9 cellular contexts compared by ENCODE assay signal in genomic region chr17:41061969-41062368, GRCh38. TPM values are rescaled to one million over a fixed set of nuclear protein-coding genes. Genes with fewer than 3 reads are reported as not detected.
DNase-seq lines count a peak whose midpoint lies in the region; FAIRE-seq and TF ChIP-seq lines count a peak whose summit lies in the region.
"Had no signal": no experiment of that assay in that cellular context is flagged by ENCODE, and none has a peak within 500 bp of the region (broad histone marks: within the 10 kb centered on the region; RNA-seq: fewer than 3 reads in every experiment).

No MANE protein-coding gene starts in this region.

- peaks cover 0 to 34% (median 11%) of the 10 kb centered on the region in 4 donors for H3K4me1 ChIP-seq in tibial artery

- peak; percentile 89 for FAIRE-seq in HTR-8/SVneo (lab: Jason Lieb, UNC)
- FAIRE-seq: small intestine had no signal

- H3K27ac ChIP-seq in tibial artery, result peak overlapping the region; percentile 57 to 65

- H3K9me3 ChIP-seq in tibial artery, result no peaks in the 10 kb centered on the region

- H3K4me3 ChIP-seq in epithelial cell of proximal tubule (ENCODE audit: low read depth, low read length) (no peak overlapping the region), tibial artery (no peak overlapping the region)

- intact Hi-C loops in tibial artery (cut with DNase I; ENCODE audit: low total_unique reads), result no loop called here

- H3K27me3 ChIP-seq in tibial artery, result no peaks in the 10 kb centered on the region

- no peaks in the 10 kb centered on the region for H3K36me3 ChIP-seq in tibial artery

- no peak for TF ChIP-seq CTCF in epithelial cell of proximal tubule (conservative IDR thresholded peaks at IDR 0.05; ENCODE audit: low read depth, low read length)
- no peak for TF ChIP-seq CTCF in tibial artery (IDR thresholded peaks at IDR 0.05)

- DNase-seq in HTR-8/SVneo (ENCODE audit: insufficient read length, low spot score) (peak; percentile 65), epithelial cell of proximal tubule (ENCODE audit: low read depth) (peak; percentile 92), tibial artery (no peak), ureter (ENCODE audit: low spot score) (no peak), NCI-H345 treated with DMSO at 0.1 percent for 48 hours (lab: John Stamatoyannopoulos, UW; ENCODE audit: unreplicated experiment) (no peak), mucosa of gallbladder (ENCODE audit: low spot score) (no peak)
- DNase-seq: activated T-cell treated with anti-CD3 and anti-CD28 coated beads, Interleukin-2, amount 50 U/mL, for 72 hours; left cardiac atrium; small intestine had no signal

RNA-seq across cellular contexts. Expression of gene KRTAP2-3, which starts 2.1 kb away (rescaled TPM):
- total RNA-seq in epithelial cell of proximal tubule (11.6 and 26.7 TPM in 2 replicates), ureter (not detected), mucosa of gallbladder (not detected)
- total RNA-seq: activated T-cell treated with anti-CD3 and anti-CD28 coated beads, Interleukin-2, amount 50 U/mL, for 72 hours; left cardiac atrium had no signal

RNA-seq across cellular contexts. Expression of gene KRTAP2-4, which starts 3.7 kb away (rescaled TPM):
- total RNA-seq in epithelial cell of proximal tubule, result not detected in 2 replicates
- total RNA-seq in ureter, result not detected
- not detected for total RNA-seq in mucosa of gallbladder
- total RNA-seq: activated T-cell treated with anti-CD3 and anti-CD28 coated beads, Interleukin-2, amount 50 U/mL, for 72 hours; left cardiac atrium had no signal

RNA-seq across cellular contexts. Expression of gene KRTAP2-2, which starts 6.9 kb away (rescaled TPM):
- total RNA-seq in epithelial cell of proximal tubule (not detected in 2 replicates), ureter (not detected), mucosa of gallbladder (not detected)
- total RNA-seq: activated T-cell treated with anti-CD3 and anti-CD28 coated beads, Interleukin-2, amount 50 U/mL, for 72 hours; left cardiac atrium had no signal

RNA-seq across cellular contexts. Expression of gene KRTAP2-1, which starts 14.9 kb away (rescaled TPM):
- total RNA-seq in epithelial cell of proximal tubule, result not detected in 2 replicates
- total RNA-seq in ureter, result not detected
- not detected for total RNA-seq in mucosa of gallbladder
- total RNA-seq: activated T-cell treated with anti-CD3 and anti-CD28 coated beads, Interleukin-2, amount 50 U/mL, for 72 hours; left cardiac atrium had no signal

RNA-seq across cellular contexts. Expression of gene KRTAP1-1, which starts 20.7 kb away (rescaled TPM):
- total RNA-seq in epithelial cell of proximal tubule (not detected in 2 replicates), ureter (not detected), mucosa of gallbladder (not detected)
- total RNA-seq: activated T-cell treated with anti-CD3 and anti-CD28 coated beads, Interleukin-2, amount 50 U/mL, for 72 hours; left cardiac atrium had no signal

Comparison
In these comparisons a context has a peak if more than half of its experiments do, and no peak if none do; other contexts are left out.
1. DNase-seq: peak in HTR-8/SVneo (single experiment) and epithelial cell of proximal tubule (single experiment); none in tibial artery (0 of 2), ureter (single experiment), NCI-H345 treated with DMSO at 0.1 percent for 48 hours (single experiment) and mucosa of gallbladder (single experiment).
2. RNA of gene KRTAP2-3, which starts 2.1 kb away (total RNA-seq): 11.6 to 26.7 TPM in epithelial cell of proximal tubule; not detected in ureter (single experiment) and not detected in mucosa of gallbladder (single experiment); every median in the first group is over 10 times any median in the second.